ENCODE assay signal across 9 cellular contexts in the genomic region with DNA sequence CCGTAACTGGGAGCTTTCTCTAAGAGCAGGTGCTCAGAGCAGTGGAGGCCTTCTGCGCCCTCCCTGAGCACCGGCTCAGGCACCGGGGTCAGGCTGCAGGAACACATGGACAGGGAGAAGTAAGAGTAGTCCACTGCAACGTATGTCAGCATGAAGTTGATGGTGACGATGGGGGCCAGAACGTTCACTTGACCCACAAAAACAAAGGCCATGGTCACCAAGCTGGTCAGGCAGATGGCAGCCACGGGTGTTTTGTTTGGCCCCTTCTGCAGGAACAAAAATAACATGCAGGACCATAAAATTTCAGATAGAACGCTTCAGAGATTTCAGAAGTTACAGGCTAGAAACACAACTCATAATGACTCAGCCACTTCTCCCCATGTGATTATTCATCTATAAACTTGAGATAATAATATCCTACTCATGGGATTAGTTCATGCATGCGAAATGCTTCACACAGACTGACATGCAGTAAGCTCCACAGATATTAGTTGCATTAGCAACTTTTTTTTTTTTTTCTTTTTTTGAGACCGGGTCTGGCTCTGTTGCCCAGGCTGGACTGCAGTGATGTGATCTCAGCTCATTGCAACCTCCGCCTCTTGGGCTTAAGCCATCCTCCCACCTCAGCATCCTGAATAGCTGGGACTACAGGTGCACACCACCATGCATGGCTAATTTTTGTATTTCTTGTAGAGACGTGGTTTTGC. TPM values are rescaled to one million over a fixed set of nuclear protein-coding genes. Genes with fewer than 3 reads are reported as not detected.
DNase-seq lines count a peak whose midpoint lies in the region; ATAC-seq, FAIRE-seq and TF ChIP-seq lines count a peak whose summit lies in the region.
"Had no signal": no experiment of that assay in that cellular context is flagged by ENCODE, and none has a peak within 500 bp of the region (broad histone marks: within the 10 kb centered on the region; RNA-seq: fewer than 3 reads in every experiment).

No MANE protein-coding gene starts in this region.

- no peak for TF ChIP-seq CTCF in HFFc6 (IDR thresholded peaks at IDR 0.05)
- no peak for TF ChIP-seq CTCF in glutamatergic neuron (IDR thresholded peaks at IDR 0.05; ENCODE audit: partially characterized antibody, unreplicated experiment)

- FAIRE-seq in GM12891 (lab: Jason Lieb, UNC), result peak; percentile 96

- no peak overlapping the region; the same call in 1 of the 2 replicates for H3K4me3 Mint-ChIP-seq in HFFc6
- H3K4me3 Mint-ChIP-seq in glutamatergic neuron (ENCODE audit: unreplicated experiment), result no peak overlapping the region
- H3K4me3 Mint-ChIP-seq: nephron had no signal

- peak; percentile 11; the same call in 1 of the 3 replicates for ATAC-seq in SK-N-SH treated with all-trans-retinoic acid at 6 μM for 48 hours
- ATAC-seq in GM19467 (IDR thresholded peaks at IDR 0.05; ENCODE audit: unreplicated experiment), result no peak

- TF ChIP-seq POLR2A in GM12891 (IDR thresholded peaks at IDR 0.05; ENCODE audit: low read depth, low read length), result no peak

- H3K27me3 Mint-ChIP-seq in HFFc6 (ENCODE audit: insufficient read depth), result peaks cover 1% of the 10 kb centered on the region
- no peaks in the 10 kb centered on the region for H3K27me3 Mint-ChIP-seq in glutamatergic neuron (ENCODE audit: unreplicated experiment)

- DNase-seq in GM12891 (ENCODE audit: insufficient read length, low spot score) (no peak), HFFc6 (peak; percentile 88), myocyte (ENCODE audit: low read depth) (peak; percentile 60), Kasumi-1 (lab: John Stamatoyannopoulos, UW) (no peak), glutamatergic neuron (no peak), NCI-H446 (lab: John Stamatoyannopoulos, UW) (no peak)

- H3K36me3 Mint-ChIP-seq in HFFc6 (ENCODE audit: low read depth), result peaks cover 24% of the 10 kb centered on the region
- no peaks in the 10 kb centered on the region for H3K36me3 Mint-ChIP-seq in glutamatergic neuron (ENCODE audit: unreplicated experiment)

- peaks cover 79% of the 10 kb centered on the region for H3K4me1 Mint-ChIP-seq in HFFc6 (ENCODE audit: low read depth)
- no peaks in the 10 kb centered on the region for H3K4me1 Mint-ChIP-seq in glutamatergic neuron (ENCODE audit: low read depth, unreplicated experiment)

- peaks cover 8% of the 10 kb centered on the region; the same call in 1 of the 2 replicates for H3K9me3 Mint-ChIP-seq in HFFc6
- H3K9me3 Mint-ChIP-seq in glutamatergic neuron (ENCODE audit: unreplicated experiment), result no peaks in the 10 kb centered on the region
- H3K9me3 Mint-ChIP-seq: nephron had no signal

- H3K27ac Mint-ChIP-seq in HFFc6, result peak overlapping the region; percentile 88
- H3K27ac Mint-ChIP-seq in glutamatergic neuron (ENCODE audit: unreplicated experiment), result no peak overlapping the region
- H3K27ac Mint-ChIP-seq: nephron had no signal

TF ChIP-seq in GM12891, 5 proteins besides CTCF, POLR2A, EP300 and RAD21:
- TF ChIP-seq POU2F2 (IDR thresholded peaks at IDR 0.05; ENCODE audit: low read depth, low read length) (no peak), SPI1 (IDR thresholded peaks at IDR 0.05; ENCODE audit: low read depth, low read length) (peak; percentile 36; the same call in 1 of the 2 replicates)

TF ChIP-seq in SK-N-SH treated with all-trans-retinoic acid at 6 μM for 48 hours, 23 proteins besides CTCF, POLR2A, EP300 and RAD21:
- TF ChIP-seq PPARA (CRISPR knock-in tag; IDR thresholded peaks at IDR 0.05; ENCODE audit: borderline replicate concordance), result no peak
- no peak for TF ChIP-seq OSR1 (CRISPR knock-in tag; IDR thresholded peaks at IDR 0.05)
- TF ChIP-seq TCF4 (CRISPR knock-in tag; IDR thresholded peaks at IDR 0.05; ENCODE audit: borderline replicate concordance), result no peak
- no peak for TF ChIP-seq ARNTL (CRISPR knock-in tag; IDR thresholded peaks at IDR 0.05; ENCODE audit: borderline replicate concordance, low read depth)
- TF ChIP-seq ZC3H10 (CRISPR knock-in tag; IDR thresholded peaks at IDR 0.05), result no peak
- TF ChIP-seq CSDC2 (CRISPR knock-in tag; IDR thresholded peaks at IDR 0.05), result no peak
- TF ChIP-seq TOX (CRISPR knock-in tag; IDR thresholded peaks at IDR 0.05; ENCODE audit: borderline replicate concordance), result no peak
- TF ChIP-seq ZNF565 (CRISPR knock-in tag; conservative IDR thresholded peaks at IDR 0.05; ENCODE audit: low read depth), result no peak
- TF ChIP-seq, protein P1, sequence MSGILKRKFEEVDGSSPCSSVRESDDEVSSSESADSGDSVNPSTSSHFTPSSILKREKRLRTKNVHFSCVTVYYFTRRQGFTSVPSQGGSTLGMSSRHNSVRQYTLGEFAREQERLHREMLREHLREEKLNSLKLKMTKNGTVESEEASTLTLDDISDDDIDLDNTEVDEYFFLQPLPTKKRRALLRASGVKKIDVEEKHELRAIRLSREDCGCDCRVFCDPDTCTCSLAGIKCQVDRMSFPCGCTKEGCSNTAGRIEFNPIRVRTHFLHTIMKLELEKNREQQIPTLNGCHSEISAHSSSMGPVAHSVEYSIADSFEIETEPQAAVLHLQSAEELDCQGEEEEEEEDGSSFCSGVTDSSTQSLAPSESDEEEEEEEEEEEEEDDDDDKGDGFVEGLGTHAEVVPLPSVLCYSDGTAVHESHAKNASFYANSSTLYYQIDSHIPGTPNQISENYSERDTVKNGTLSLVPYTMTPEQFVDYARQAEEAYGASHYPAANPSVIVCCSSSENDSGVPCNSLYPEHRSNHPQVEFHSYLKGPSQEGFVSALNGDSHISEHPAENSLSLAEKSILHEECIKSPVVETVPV (CRISPR knock-in tag; IDR thresholded peaks at IDR 0.05), result no peak
- TF ChIP-seq, protein P2, sequence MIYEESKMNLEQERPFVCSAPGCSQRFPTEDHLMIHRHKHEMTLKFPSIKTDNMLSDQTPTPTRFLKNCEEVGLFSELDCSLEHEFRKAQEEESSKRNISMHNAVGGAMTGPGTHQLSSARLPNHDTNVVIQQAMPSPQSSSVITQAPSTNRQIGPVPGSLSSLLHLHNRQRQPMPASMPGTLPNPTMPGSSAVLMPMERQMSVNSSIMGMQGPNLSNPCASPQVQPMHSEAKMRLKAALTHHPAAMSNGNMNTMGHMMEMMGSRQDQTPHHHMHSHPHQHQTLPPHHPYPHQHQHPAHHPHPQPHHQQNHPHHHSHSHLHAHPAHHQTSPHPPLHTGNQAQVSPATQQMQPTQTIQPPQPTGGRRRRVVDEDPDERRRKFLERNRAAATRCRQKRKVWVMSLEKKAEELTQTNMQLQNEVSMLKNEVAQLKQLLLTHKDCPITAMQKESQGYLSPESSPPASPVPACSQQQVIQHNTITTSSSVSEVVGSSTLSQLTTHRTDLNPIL (CRISPR knock-in tag; IDR thresholded peaks at IDR 0.05; ENCODE audit: low read depth), result no peak
TF ChIP-seq in SK-N-SH treated with all-trans-retinoic acid at 6 μM for 48 hours: peak in this region for 0.

RNA-seq across cellular contexts. Expression of gene HEG1, which starts 52.2 kb away (rescaled TPM):
- 11.3 TPM for polyA plus RNA-seq in GM12891 (2012; ENCODE audit: low read depth, missing spikeins)
- 100 to 1,000 TPM in 4 of 6 experiments, 10 to 100 TPM in 2; 88.6 to 126 (median 105) TPM for total RNA-seq in HFFc6 (2021; fragmentation: NEBNext Ultra II Directional; extraction: Animal tissue kit (Norgen Biotek cat#: 25700))
- total RNA-seq in myocyte (26.1 and 32.4 TPM in 2 replicates), glutamatergic neuron (ENCODE audit: unreplicated experiment) (32.7 TPM)
- polyA plus RNA-seq in myocyte (2012), result 44.7 TPM

Comparison
In these comparisons a context has a peak if more than half of its experiments do, and no peak if none do; other contexts are left out.
1. DNase-seq: peak in HFFc6 (single experiment) and myocyte (single experiment); none in GM12891 (single experiment), Kasumi-1 (0 of 2), glutamatergic neuron (single experiment) and NCI-H446 (0 of 2).